In the genomic region with DNA sequence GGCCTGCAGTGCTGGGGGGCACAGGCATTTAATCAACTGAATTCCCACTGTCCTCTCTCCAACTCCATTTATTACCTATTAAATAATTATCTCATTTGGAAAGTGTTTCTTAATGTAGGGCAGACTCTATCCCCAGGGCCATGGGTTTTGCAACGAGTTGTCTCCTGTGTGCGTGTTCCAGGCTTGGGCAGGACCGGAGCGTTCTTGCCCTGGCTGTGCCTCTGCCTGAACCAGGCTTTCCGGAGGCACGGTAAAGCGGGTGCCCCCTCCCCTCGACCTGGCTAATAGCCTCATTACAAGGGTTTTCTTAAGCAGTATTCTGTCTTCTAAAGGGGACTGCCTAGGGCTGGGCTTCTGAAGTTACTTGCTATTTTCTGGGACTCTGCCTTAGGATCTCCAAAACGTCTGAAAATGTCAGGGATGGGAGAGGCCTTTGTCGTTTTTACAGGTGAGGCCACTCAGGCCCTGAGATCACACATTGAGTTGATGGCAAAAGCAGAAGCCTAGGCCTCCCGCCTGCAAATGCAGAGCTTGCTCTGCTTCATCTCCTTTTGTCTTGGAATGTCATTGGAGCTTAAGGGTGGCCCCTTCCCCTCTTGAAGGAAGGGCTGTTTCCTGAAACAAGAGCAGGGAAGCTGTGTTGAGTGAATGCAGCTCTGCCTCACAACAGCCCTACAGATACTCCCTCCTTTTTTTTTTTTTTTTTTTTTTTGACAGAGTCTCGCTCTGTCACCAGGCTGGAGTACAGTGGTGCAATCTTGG, we compare ENCODE assay signal across 25 cellular contexts.
DNase-seq lines count a peak whose midpoint lies in the region; ATAC-seq, FAIRE-seq and TF ChIP-seq lines count a peak whose summit lies in the region.
"Had no signal": no experiment of that assay in that cellular context is flagged by ENCODE, and none has a peak within 500 bp of the region (broad histone marks: within the 10 kb centered on the region; RNA-seq: fewer than 3 reads in every experiment).

No MANE protein-coding gene starts in this region.

- peaks cover 96% of the 10 kb centered on the region for H3K4me1 Mint-ChIP-seq in brain
- H3K4me1 Mint-ChIP-seq: activated naive CD8-positive, alpha-beta T cell treated with anti-CD3 and anti-CD28 coated beads, Interleukin-2, amount 10 ng/mL, durations not matched to agents 7 days and 5 days; activated T-helper 17 cell treated with anti-CD3 and anti-CD28 coated beads, Interleukin-2, amount 50 U/mL, for 72 hours; CD4-positive, alpha-beta memory T cell; T-cell had no signal

- H3K4me3 ChIP-seq in sigmoid colon = no peak overlapping the region
- H3K4me3 ChIP-seq: gastroesophageal sphincter, PC-9, skin epidermis, testis had no signal

- no peak for TF ChIP-seq POLR2A in sigmoid colon (IDR thresholded peaks at IDR 0.05)

- no peaks in the 10 kb centered on the region for H3K27me3 ChIP-seq in sigmoid colon
- H3K27me3 ChIP-seq: gastroesophageal sphincter, testis had no signal

- TF ChIP-seq CTCF in brain (conservative IDR thresholded peaks at IDR 0.05) (no peak), sigmoid colon (IDR thresholded peaks at IDR 0.05) (no peak), D721Med (IDR thresholded peaks at IDR 0.05; ENCODE audit: insufficient read depth, missing control alignments) (no peak)

- H3K36me3 ChIP-seq in sigmoid colon = no peaks in the 10 kb centered on the region
- H3K36me3 ChIP-seq: gastroesophageal sphincter had no signal

- H3K27me3 Mint-ChIP-seq in brain = no peaks in the 10 kb centered on the region
- H3K27me3 Mint-ChIP-seq: activated T-helper 17 cell treated with anti-CD3 and anti-CD28 coated beads, Interleukin-2, amount 50 U/mL, for 72 hours had no signal

- H3K27ac ChIP-seq in sigmoid colon = no peak overlapping the region
- H3K27ac ChIP-seq: 22Rv1, gastroesophageal sphincter, PC-9, testis had no signal

- DNase-seq in DMS79 treated with DMSO at 0.1 percent for 48 hours (lab: John Stamatoyannopoulos, UW) (peak; percentile 33), DMS79 (lab: John Stamatoyannopoulos, UW) (no peak), islet precursor cell (peak; percentile 85), sigmoid colon (peak; percentile 48), D721Med (ENCODE audit: insufficient read length, low spot score) (no peak)
- DNase-seq: activated naive CD8-positive, alpha-beta T cell treated with anti-CD3 and anti-CD28 coated beads, Interleukin-2, amount 10 ng/mL, durations not matched to agents 7 days and 5 days; CD4-positive, alpha-beta memory T cell; effector memory CD4-positive, alpha-beta T cell; GF-D8; left colon; NCI-H1092 treated with DMSO at 0.1 percent for 48 hours; NCI-H2029; PC-9; SHP77 treated with DMSO at 0.1 percent for 48 hours; stimulated activated CD4-positive, alpha-beta T cell treated with anti-CD3 and anti-CD28 coated beads, Interleukin-2, amount 100 ng/mL, for 48 hours; stimulated activated naive CD4-positive, alpha-beta T cell; T-cell; testis had no signal

- FAIRE-seq in D721Med (lab: Jason Lieb, UNC) = no peak

- peak overlapping the region; percentile 41 to 92 (median 64) for H3K27ac Mint-ChIP-seq in brain
- H3K27ac Mint-ChIP-seq: activated naive CD8-positive, alpha-beta T cell treated with anti-CD3 and anti-CD28 coated beads, Interleukin-2, amount 10 ng/mL, durations not matched to agents 7 days and 5 days; activated T-helper 17 cell treated with anti-CD3 and anti-CD28 coated beads, Interleukin-2, amount 50 U/mL, for 72 hours; CD4-positive, alpha-beta memory T cell; T-cell had no signal

- ATAC-seq in GM18868 (IDR thresholded peaks at IDR 0.05; ENCODE audit: unreplicated experiment) (no peak), HG02798 (IDR thresholded peaks at IDR 0.05; ENCODE audit: poor library complexity, unreplicated experiment) (no peak)
- ATAC-seq: activated T-helper 17 cell treated with anti-CD3 and anti-CD28 coated beads, Interleukin-2, amount 50 U/mL, for 72 hours; gastroesophageal sphincter; left colon; T-cell had no signal

- H3K9me3 Mint-ChIP-seq in brain = peaks cover 0 to 2% (median 0%) of the 10 kb centered on the region in 5 experiments
- H3K9me3 Mint-ChIP-seq: activated naive CD8-positive, alpha-beta T cell treated with anti-CD3 and anti-CD28 coated beads, Interleukin-2, amount 10 ng/mL, durations not matched to agents 7 days and 5 days; activated T-helper 17 cell treated with anti-CD3 and anti-CD28 coated beads, Interleukin-2, amount 50 U/mL, for 72 hours; T-cell had no signal

- WGBS in sigmoid colon, 2 donors = 83 to 85% methylated on average over 12 of the region's 12 CpGs

- peak overlapping the region in 1 of 5 experiments; percentile 31 for H3K4me3 Mint-ChIP-seq in brain
- H3K4me3 Mint-ChIP-seq: activated naive CD8-positive, alpha-beta T cell treated with anti-CD3 and anti-CD28 coated beads, Interleukin-2, amount 10 ng/mL, durations not matched to agents 7 days and 5 days; activated T-helper 17 cell treated with anti-CD3 and anti-CD28 coated beads, Interleukin-2, amount 50 U/mL, for 72 hours; CD4-positive, alpha-beta memory T cell; T-cell had no signal

- no peaks in the 10 kb centered on the region for H3K9me3 ChIP-seq in sigmoid colon
- H3K9me3 ChIP-seq: gastroesophageal sphincter, testis had no signal

- no peak for TF ChIP-seq EP300 in sigmoid colon (IDR thresholded peaks at IDR 0.05)

- H3K36me3 Mint-ChIP-seq in brain = no peaks in the 10 kb centered on the region
- H3K36me3 Mint-ChIP-seq: activated naive CD8-positive, alpha-beta T cell treated with anti-CD3 and anti-CD28 coated beads, Interleukin-2, amount 10 ng/mL, durations not matched to agents 7 days and 5 days; CD4-positive, alpha-beta memory T cell; T-cell had no signal

- intact Hi-C loops in sigmoid colon (cut with DNase I) = no loop called here

- H3K4me1 ChIP-seq in sigmoid colon = peaks cover 0 to 22% (median 21%) of the 10 kb centered on the region in 4 donors

Comparison
In these comparisons a context has a peak if more than half of its experiments do, and no peak if none do; other contexts are left out.
1. DNase-seq: peak in DMS79 treated with DMSO at 0.1 percent for 48 hours (single experiment), islet precursor cell (single experiment) and sigmoid colon (single experiment); none in DMS79 (single experiment) and D721Med (single experiment).